In the genomic region with DNA sequence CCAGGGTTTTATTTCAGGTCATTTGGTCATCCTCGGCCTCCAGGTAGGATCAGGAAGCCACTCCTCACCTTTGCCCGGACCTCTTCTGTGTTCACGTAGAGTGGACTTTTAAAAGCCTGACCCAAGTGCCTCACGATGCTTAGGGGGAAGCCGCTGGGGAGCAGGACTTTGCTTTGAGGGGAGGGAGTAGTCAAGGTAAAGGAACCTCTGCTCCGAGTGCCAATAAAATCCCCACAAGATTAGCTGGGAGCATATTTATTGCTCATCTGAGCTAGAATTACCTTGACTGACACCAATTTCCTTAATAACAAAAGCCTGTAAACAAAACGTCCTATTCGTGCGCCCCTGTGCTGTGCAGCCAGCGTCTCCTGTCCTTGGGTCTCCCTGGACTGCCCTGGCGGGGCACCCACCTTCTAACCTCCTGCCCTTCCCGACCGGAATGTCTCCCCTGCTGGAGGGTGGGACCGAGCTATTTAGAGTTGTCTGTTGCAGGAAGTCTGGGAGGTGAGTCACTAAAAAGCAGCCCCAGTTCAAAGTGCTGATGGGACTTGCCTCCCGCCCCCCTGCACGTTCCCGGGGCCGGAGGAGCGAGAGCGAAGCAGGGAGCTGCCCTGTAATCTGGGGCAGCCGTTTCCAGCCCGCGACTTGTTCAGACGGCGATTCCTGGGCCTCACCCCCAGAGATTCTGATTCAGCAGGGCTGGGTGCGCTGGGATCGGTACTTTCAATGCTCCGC, we compare ENCODE assay signal across 7 cellular contexts. TPM values are rescaled to one million over a fixed set of nuclear protein-coding genes. Genes with fewer than 3 reads are reported as not detected.
DNase-seq lines count a peak whose midpoint lies in the region; ATAC-seq and TF ChIP-seq lines count a peak whose summit lies in the region.

No MANE protein-coding gene starts in this region.

- intact Hi-C loops in heart left ventricle (cut with DNase I), result loop anchor here in 8 of 10 donors (2.0 to 10.0 kb wide), 14 partner anchors 64 to 277 kb away; no protein-coding TSS in a partner anchor

- H3K4me2 ChIP-seq in trophoblast cell (ENCODE audit: low read length), result peak overlapping the region; percentile 97

- peaks cover 28% of the 10 kb centered on the region for H3K79me1 ChIP-seq in trophoblast cell (ENCODE audit: low read length)

- no peaks in the 10 kb centered on the region for H3K9me3 Mint-ChIP-seq in activated naive CD4-positive, alpha-beta T cell treated with anti-CD3 and anti-CD28 coated beads, Interleukin-2, amount 50 U/mL, for 72 hours

- H3K9me3 ChIP-seq in SK-N-MC (ENCODE audit: low read depth, low read length), result no peaks in the 10 kb centered on the region
- no peaks in the 10 kb centered on the region for H3K9me3 ChIP-seq in heart left ventricle
- H3K9me3 ChIP-seq in trophoblast cell (ENCODE audit: insufficient read depth, low read depth, low read length), result no peaks in the 10 kb centered on the region

- no peak overlapping the region for H2AK5ac ChIP-seq in trophoblast cell (ENCODE audit: low read length)

- H2AFZ ChIP-seq in trophoblast cell (ENCODE audit: insufficient read depth, low read length, poor library complexity), result peak overlapping the region; percentile 94

- H3K18ac ChIP-seq in trophoblast cell (ENCODE audit: low read length), result peak overlapping the region; percentile 62

- peak overlapping the region; percentile 93 for H2BK5ac ChIP-seq in trophoblast cell (ENCODE audit: low read depth, low read length, poor library complexity)

- H3K36me3 Mint-ChIP-seq in activated naive CD4-positive, alpha-beta T cell treated with anti-CD3 and anti-CD28 coated beads, Interleukin-2, amount 50 U/mL, for 72 hours, result peaks cover 29 to 36% of the 10 kb centered on the region in 2 donors

- peak overlapping the region; percentile 81 for H3K14ac ChIP-seq in trophoblast cell (ENCODE audit: low read length)

- H2BK120ac ChIP-seq in trophoblast cell (ENCODE audit: insufficient read depth, low read length, poor library complexity), result peak overlapping the region; percentile 67

- DNase-seq in HCEC 1CT (peak; percentile 71), SK-N-MC (ENCODE audit: low read depth, low spot score) (no peak), heart left ventricle (peak; percentile 80 to 89 (median 84)), trophoblast cell (peak; percentile 77 to 79), D341Med (ENCODE audit: low spot score) (no peak)
- DNase-seq in activated naive CD4-positive, alpha-beta T cell treated with anti-CD3 and anti-CD28 coated beads, Interleukin-2, amount 50 U/mL, for 72 hours (ENCODE audit: low spot score in 2 of 2), result peak; percentile 71 to 85

- H3K4ac ChIP-seq in trophoblast cell (ENCODE audit: low read depth, low read length), result peak overlapping the region; percentile 68

- H2BK12ac ChIP-seq in trophoblast cell (ENCODE audit: low read length), result peak overlapping the region; percentile 52

- peaks cover 9% of the 10 kb centered on the region for H3K79me2 ChIP-seq in trophoblast cell (ENCODE audit: control insufficient read depth, insufficient read depth, low read length, poor library complexity)

- WGBS in heart left ventricle, 4 donors, result 4 to 19% (median 8%) methylated on average over 6 to 28 of the region's 28 CpGs
- no CpG with 5 or more reads among the region's 28 CpGs for WGBS in trophoblast cell (ENCODE audit: extremely low coverage, insufficient coverage, insufficient read length)
- 23% methylated on average over 28 of the region's 28 CpGs for WGBS in urinary bladder

- H3K27ac ChIP-seq in SK-N-MC (no peak overlapping the region), heart left ventricle (peak overlapping the region; percentile 91 to 98 (median 95)), trophoblast cell (ENCODE audit: low read depth, low read length) (peak overlapping the region; percentile 96), urinary bladder (ENCODE audit: low read depth) (peak overlapping the region; percentile 92)

- H3K36me3 ChIP-seq in SK-N-MC (ENCODE audit: insufficient read depth, low read length) (no peaks in the 10 kb centered on the region), heart left ventricle (peaks cover 0 to 1% (median 0%) of the 10 kb centered on the region in 9 donors), trophoblast cell (ENCODE audit: control insufficient read depth in 1 of 2, insufficient read depth in 2 of 2, low read length in 2 of 2) (no peaks in the 10 kb centered on the region), urinary bladder (ENCODE audit: insufficient read depth) (no peaks in the 10 kb centered on the region)

- H3K4me1 ChIP-seq in heart left ventricle (peaks cover 0 to 71% (median 54%) of the 10 kb centered on the region in 12 donors), trophoblast cell (ENCODE audit: control insufficient read depth in 1 of 2, insufficient read depth in 2 of 2, low read length in 2 of 2) (peaks cover 21 to 28% of the 10 kb centered on the region in 2 experiments), urinary bladder (ENCODE audit: insufficient read depth) (peaks cover 2% of the 10 kb centered on the region)

- TF ChIP-seq POLR2A in heart left ventricle (IDR thresholded peaks at IDR 0.05), result peak in 1 of 2 donors; percentile 76

- H3K4me3 ChIP-seq in SK-N-MC, result peak overlapping the region; percentile 75
- peak overlapping the region; percentile 63 to 97 (median 77) for H3K4me3 ChIP-seq in heart left ventricle
- H3K4me3 ChIP-seq in trophoblast cell (ENCODE audit: low read depth, low read length), result peak overlapping the region; percentile 79
- peak overlapping the region; percentile 69 for H3K4me3 ChIP-seq in urinary bladder (ENCODE audit: low read depth, low read length)

- peak overlapping the region; percentile 56 for H4K8ac ChIP-seq in trophoblast cell (ENCODE audit: low read depth, low read length)

- peak overlapping the region; percentile 65 for H3K9ac ChIP-seq in SK-N-MC (ENCODE audit: insufficient read length)
- peak overlapping the region; percentile 79 for H3K9ac ChIP-seq in trophoblast cell (ENCODE audit: low read length)

- ATAC-seq in activated naive CD4-positive, alpha-beta T cell treated with anti-CD3 and anti-CD28 coated beads, Interleukin-2, amount 50 U/mL, for 72 hours, result peak; percentile 57 to 65
- ATAC-seq in heart left ventricle, result peak; percentile 55 to 72 (median 68)

- peak overlapping the region; percentile 21 for H4K12ac ChIP-seq in trophoblast cell (ENCODE audit: low read depth, low read length)

- H3K27me3 ChIP-seq in heart left ventricle (no peaks in the 10 kb centered on the region), trophoblast cell (ENCODE audit: insufficient read depth, low read length) (no peaks in the 10 kb centered on the region)

- no peak overlapping the region for H3K23ac ChIP-seq in trophoblast cell (ENCODE audit: low read length)

- H4K91ac ChIP-seq in trophoblast cell (ENCODE audit: low read depth, low read length), result peak overlapping the region; percentile 79

- peak overlapping the region; percentile 93 to 99 for H3K27ac Mint-ChIP-seq in activated naive CD4-positive, alpha-beta T cell treated with anti-CD3 and anti-CD28 coated beads, Interleukin-2, amount 50 U/mL, for 72 hours

- no peak for TF ChIP-seq CTCF in heart left ventricle (IDR thresholded peaks at IDR 0.05)

RNA-seq across cellular contexts. Expression of gene DHRS3, which starts 0.8 kb away (rescaled TPM):
- 10 to 100 TPM; 85.2 to 93.9 TPM for total RNA-seq in activated naive CD4-positive, alpha-beta T cell treated with anti-CD3 and anti-CD28 coated beads, Interleukin-2, amount 50 U/mL, for 72 hours
- total RNA-seq in heart left ventricle (10 to 100 TPM; 28.6 to 84.0 (median 59.9) TPM), urinary bladder (83.2 TPM)
- polyA plus RNA-seq in heart left ventricle (100 to 1,000 TPM in 1 of 2 donors, 10 to 100 TPM in 1; 39.7 to 102 TPM), urinary bladder (62.1 TPM)
- 6.9 and 7.0 TPM in 2 replicates for polyA plus RNA-seq in trophoblast cell (2013)

RNA-seq across cellular contexts. Expression of gene AADACL4, which starts 25.1 kb away (rescaled TPM):
- total RNA-seq in activated naive CD4-positive, alpha-beta T cell treated with anti-CD3 and anti-CD28 coated beads, Interleukin-2, amount 50 U/mL, for 72 hours, result not detected
- total RNA-seq in heart left ventricle, result not detected
- polyA plus RNA-seq in heart left ventricle, result not detected
- polyA plus RNA-seq in trophoblast cell (2013), result 0.03 TPM in 1 of 2 replicates, not detected in the other
- 0.37 TPM for total RNA-seq in urinary bladder
- not detected for polyA plus RNA-seq in urinary bladder

Comparison
In these comparisons a context has a peak if more than half of its experiments do, and no peak if none do; other contexts are left out.
1. DNase-seq: peak in HCEC 1CT (single experiment), activated naive CD4-positive, alpha-beta T cell treated with anti-CD3 and anti-CD28 coated beads, Interleukin-2, amount 50 U/mL, for 72 hours (2 of 2), heart left ventricle (5 of 5) and trophoblast cell (2 of 2); none in SK-N-MC (single experiment) and D341Med (single experiment).
2. Peak in every context shown above with its lines, with median percentiles within 50 percentile points of each other: H3K4me3 ChIP-seq.